2 cellular contexts compared by ENCODE assay signal in the genomic region with DNA sequence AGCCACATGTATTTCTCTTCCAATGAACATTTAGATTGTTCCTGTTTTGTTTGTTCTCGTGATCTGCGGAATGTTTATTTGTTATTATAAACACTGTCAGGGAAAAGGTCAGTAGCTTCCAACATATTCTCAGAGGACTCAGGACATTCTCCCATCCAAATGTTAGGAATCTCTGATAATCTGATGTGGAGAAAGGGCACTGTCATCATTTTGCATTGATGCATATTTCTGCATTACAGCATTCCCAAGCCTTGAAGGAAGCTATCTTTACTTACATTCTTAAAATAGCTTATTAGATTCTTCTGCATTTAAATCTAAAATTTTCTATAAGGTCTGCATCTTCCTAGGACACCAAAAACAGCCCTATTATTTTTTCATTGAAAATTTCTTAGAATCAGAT.
TF ChIP-seq lines count a peak whose summit lies in the region.

No MANE protein-coding gene starts in this region.

TF ChIP-seq in HepG2, 621 proteins besides CTCF, POLR2A, EP300 and RAD21:
- TF ChIP-seq FOXJ3 (CRISPR knock-in tag; IDR thresholded peaks at IDR 0.05; ENCODE audit: borderline replicate concordance) = no peak
- TF ChIP-seq MAFF (IDR thresholded peaks at IDR 0.05; ENCODE audit: low read depth, low read length) = 0 out of 2 replicates have a peak, but pooled peaks have one; percentile 14
- TF ChIP-seq MAFK (conservative IDR thresholded peaks at IDR 0.05 in 1 of 2, IDR thresholded peaks at IDR 0.05 in 1 of 2; ENCODE audit: low read length in 2 of 2) = peak in 1 of 2 experiments; percentile 36; a peak in 3 of 4 replicates

TF ChIP-seq in GM12878, 131 proteins besides CTCF, POLR2A, EP300 and RAD21:
- no peak for TF ChIP-seq CHD1 (IDR thresholded peaks at IDR 0.05; ENCODE audit: low read depth, low read length)
- TF ChIP-seq, protein P1, sequence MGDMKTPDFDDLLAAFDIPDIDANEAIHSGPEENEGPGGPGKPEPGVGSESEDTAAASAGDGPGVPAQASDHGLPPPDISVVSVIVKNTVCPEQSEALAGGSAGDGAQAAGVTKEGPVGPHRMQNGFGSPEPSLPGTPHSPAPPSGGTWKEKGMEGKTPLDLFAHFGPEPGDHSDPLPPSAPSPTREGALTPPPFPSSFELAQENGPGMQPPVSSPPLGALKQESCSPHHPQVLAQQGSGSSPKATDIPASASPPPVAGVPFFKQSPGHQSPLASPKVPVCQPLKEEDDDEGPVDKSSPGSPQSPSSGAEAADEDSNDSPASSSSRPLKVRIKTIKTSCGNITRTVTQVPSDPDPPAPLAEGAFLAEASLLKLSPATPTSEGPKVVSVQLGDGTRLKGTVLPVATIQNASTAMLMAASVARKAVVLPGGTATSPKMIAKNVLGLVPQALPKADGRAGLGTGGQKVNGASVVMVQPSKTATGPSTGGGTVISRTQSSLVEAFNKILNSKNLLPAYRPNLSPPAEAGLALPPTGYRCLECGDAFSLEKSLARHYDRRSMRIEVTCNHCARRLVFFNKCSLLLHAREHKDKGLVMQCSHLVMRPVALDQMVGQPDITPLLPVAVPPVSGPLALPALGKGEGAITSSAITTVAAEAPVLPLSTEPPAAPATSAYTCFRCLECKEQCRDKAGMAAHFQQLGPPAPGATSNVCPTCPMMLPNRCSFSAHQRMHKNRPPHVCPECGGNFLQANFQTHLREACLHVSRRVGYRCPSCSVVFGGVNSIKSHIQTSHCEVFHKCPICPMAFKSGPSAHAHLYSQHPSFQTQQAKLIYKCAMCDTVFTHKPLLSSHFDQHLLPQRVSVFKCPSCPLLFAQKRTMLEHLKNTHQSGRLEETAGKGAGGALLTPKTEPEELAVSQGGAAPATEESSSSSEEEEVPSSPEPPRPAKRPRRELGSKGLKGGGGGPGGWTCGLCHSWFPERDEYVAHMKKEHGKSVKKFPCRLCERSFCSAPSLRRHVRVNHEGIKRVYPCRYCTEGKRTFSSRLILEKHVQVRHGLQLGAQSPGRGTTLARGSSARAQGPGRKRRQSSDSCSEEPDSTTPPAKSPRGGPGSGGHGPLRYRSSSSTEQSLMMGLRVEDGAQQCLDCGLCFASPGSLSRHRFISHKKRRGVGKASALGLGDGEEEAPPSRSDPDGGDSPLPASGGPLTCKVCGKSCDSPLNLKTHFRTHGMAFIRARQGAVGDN (IDR thresholded peaks at IDR 0.05) = no peak
- TF ChIP-seq TCF12 (IDR thresholded peaks at IDR 0.05; ENCODE audit: low read depth, low read length) = no peak
- no peak for TF ChIP-seq SKIL (IDR thresholded peaks at IDR 0.05; ENCODE audit: low read depth, poor library complexity, severe bottlenecking)
- no peak for TF ChIP-seq MEF2A (IDR thresholded peaks at IDR 0.05; ENCODE audit: insufficient read depth, low read depth, low read length)
- no peak for TF ChIP-seq JUND (IDR thresholded peaks at IDR 0.05; ENCODE audit: low read depth, low read length)
- no peak for TF ChIP-seq SREBF1 (IDR thresholded peaks at IDR 0.05; ENCODE audit: low read length)
- TF ChIP-seq IRF3 (IDR thresholded peaks at IDR 0.05) = no peak
- TF ChIP-seq USF1 (IDR thresholded peaks at IDR 0.05; ENCODE audit: borderline replicate concordance, extremely low read length, insufficient read depth, low read depth, low read length) = no peak
- no peak for TF ChIP-seq ASH2L (IDR thresholded peaks at IDR 0.05; ENCODE audit: borderline replicate concordance, low read depth)
- no peak for TF ChIP-seq KDM1A (IDR thresholded peaks at IDR 0.05; ENCODE audit: borderline replicate concordance)
- TF ChIP-seq HDAC2 (IDR thresholded peaks at IDR 0.05) = no peak
- TF ChIP-seq RFX5 (IDR thresholded peaks at IDR 0.05; ENCODE audit: low read depth, low read length) = no peak
- TF ChIP-seq, protein P2, sequence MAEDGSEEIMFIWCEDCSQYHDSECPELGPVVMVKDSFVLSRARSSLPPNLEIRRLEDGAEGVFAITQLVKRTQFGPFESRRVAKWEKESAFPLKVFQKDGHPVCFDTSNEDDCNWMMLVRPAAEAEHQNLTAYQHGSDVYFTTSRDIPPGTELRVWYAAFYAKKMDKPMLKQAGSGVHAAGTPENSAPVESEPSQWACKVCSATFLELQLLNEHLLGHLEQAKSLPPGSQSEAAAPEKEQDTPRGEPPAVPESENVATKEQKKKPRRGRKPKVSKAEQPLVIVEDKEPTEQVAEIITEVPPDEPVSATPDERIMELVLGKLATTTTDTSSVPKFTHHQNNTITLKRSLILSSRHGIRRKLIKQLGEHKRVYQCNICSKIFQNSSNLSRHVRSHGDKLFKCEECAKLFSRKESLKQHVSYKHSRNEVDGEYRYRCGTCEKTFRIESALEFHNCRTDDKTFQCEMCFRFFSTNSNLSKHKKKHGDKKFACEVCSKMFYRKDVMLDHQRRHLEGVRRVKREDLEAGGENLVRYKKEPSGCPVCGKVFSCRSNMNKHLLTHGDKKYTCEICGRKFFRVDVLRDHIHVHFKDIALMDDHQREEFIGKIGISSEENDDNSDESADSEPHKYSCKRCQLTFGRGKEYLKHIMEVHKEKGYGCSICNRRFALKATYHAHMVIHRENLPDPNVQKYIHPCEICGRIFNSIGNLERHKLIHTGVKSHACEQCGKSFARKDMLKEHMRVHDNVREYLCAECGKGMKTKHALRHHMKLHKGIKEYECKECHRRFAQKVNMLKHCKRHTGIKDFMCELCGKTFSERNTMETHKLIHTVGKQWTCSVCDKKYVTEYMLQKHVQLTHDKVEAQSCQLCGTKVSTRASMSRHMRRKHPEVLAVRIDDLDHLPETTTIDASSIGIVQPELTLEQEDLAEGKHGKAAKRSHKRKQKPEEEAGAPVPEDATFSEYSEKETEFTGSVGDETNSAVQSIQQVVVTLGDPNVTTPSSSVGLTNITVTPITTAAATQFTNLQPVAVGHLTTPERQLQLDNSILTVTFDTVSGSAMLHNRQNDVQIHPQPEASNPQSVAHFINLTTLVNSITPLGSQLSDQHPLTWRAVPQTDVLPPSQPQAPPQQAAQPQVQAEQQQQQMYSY (CRISPR knock-in tag; IDR thresholded peaks at IDR 0.05) = no peak
- TF ChIP-seq ETV6 (conservative IDR thresholded peaks at IDR 0.05 in 1 of 2, IDR thresholded peaks at IDR 0.05 in 1 of 2; ENCODE audit: borderline replicate concordance in 1 of 2, low read depth in 1 of 2) = no peak
TF ChIP-seq in GM12878: peak in this region for 0.
